ENCODE assay signal across 1 cellular context in genomic region chr10:11517150-11517549, GRCh38.
TF ChIP-seq lines count a peak whose summit lies in the region.

No MANE protein-coding gene starts in this region.

TF ChIP-seq in GM23338, 12 proteins besides CTCF, POLR2A, EP300 and RAD21 (continued from another document):
- TF ChIP-seq ZNF462 (CRISPR knock-in tag; IDR thresholded peaks at IDR 0.05) (no peak), ZNF331 (CRISPR knock-in tag; IDR thresholded peaks at IDR 0.05; ENCODE audit: low read depth) (no peak), CREB1 (CRISPR knock-in tag; IDR thresholded peaks at IDR 0.05; ENCODE audit: low read depth) (no peak), EZH2 (IDR thresholded peaks at IDR 0.05; ENCODE audit: low read depth, unreplicated experiment) (no peak), POLR2AphosphoS5 (IDR thresholded peaks at IDR 0.05; ENCODE audit: low read depth) (no peak), ETS1 (IDR thresholded peaks at IDR 0.05) (no peak), STAT1 (IDR thresholded peaks at IDR 0.05; ENCODE audit: unreplicated experiment) (no peak)
- TF ChIP-seq, protein P1, sequence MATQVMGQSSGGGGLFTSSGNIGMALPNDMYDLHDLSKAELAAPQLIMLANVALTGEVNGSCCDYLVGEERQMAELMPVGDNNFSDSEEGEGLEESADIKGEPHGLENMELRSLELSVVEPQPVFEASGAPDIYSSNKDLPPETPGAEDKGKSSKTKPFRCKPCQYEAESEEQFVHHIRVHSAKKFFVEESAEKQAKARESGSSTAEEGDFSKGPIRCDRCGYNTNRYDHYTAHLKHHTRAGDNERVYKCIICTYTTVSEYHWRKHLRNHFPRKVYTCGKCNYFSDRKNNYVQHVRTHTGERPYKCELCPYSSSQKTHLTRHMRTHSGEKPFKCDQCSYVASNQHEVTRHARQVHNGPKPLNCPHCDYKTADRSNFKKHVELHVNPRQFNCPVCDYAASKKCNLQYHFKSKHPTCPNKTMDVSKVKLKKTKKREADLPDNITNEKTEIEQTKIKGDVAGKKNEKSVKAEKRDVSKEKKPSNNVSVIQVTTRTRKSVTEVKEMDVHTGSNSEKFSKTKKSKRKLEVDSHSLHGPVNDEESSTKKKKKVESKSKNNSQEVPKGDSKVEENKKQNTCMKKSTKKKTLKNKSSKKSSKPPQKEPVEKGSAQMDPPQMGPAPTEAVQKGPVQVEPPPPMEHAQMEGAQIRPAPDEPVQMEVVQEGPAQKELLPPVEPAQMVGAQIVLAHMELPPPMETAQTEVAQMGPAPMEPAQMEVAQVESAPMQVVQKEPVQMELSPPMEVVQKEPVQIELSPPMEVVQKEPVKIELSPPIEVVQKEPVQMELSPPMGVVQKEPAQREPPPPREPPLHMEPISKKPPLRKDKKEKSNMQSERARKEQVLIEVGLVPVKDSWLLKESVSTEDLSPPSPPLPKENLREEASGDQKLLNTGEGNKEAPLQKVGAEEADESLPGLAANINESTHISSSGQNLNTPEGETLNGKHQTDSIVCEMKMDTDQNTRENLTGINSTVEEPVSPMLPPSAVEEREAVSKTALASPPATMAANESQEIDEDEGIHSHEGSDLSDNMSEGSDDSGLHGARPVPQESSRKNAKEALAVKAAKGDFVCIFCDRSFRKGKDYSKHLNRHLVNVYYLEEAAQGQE (IDR thresholded peaks at IDR 0.05; ENCODE audit: unreplicated experiment), result no peak
TF ChIP-seq in GM23338: peak in this region for 0.
